8 cellular contexts compared by ENCODE assay signal in the genomic region with DNA sequence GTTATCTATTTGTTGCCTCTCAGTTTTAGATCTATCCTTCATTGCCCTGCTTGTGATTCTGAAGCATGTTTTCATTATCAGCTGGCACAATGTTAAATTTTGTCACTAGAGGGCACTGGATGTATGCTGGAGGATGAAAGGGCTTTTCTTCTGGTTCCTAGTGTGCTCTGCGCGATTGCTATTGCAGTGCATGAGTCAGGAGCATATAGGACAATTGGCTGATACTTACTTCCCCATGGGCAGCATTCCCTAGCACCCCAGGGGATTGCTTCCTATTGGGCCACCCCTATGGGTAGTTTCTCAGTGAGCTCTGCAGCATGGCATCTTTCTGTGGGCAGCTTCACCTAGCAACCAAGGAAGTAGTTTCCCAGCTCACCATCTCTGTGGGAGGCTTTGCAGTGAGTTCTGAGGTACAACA.
DNase-seq lines count a peak whose midpoint lies in the region; ATAC-seq, FAIRE-seq and TF ChIP-seq lines count a peak whose summit lies in the region.

No MANE protein-coding gene starts in this region.

- H3K4me2 ChIP-seq in SU-DHL-6 (ENCODE audit: low read depth, low read length, poor library complexity, severe bottlenecking) = no peak overlapping the region

- no peaks in the 10 kb centered on the region for H3K9me2 ChIP-seq in SU-DHL-6 (replicated peaks; ENCODE audit: insufficient read depth, low read length)

- WGBS in pancreas, 2 donors = 0 to 1% methylated on average over 2 of the region's 2 CpGs

- H3K9ac ChIP-seq in SU-DHL-6 (ENCODE audit: low read length) = no peak overlapping the region

- no peaks in the 10 kb centered on the region for H3F3A ChIP-seq in SU-DHL-6 (ENCODE audit: insufficient read depth)

- no peaks in the 10 kb centered on the region for H4K20me1 ChIP-seq in SU-DHL-6 (ENCODE audit: low read depth, low read length)

- peak; percentile 14 for DNase-seq in COR-L47 (lab: John Stamatoyannopoulos, UW)
- peak; percentile 24 for DNase-seq in NCI-H1105 (lab: John Stamatoyannopoulos, UW)
- peak; percentile 60 for DNase-seq in fibroblast of pulmonary artery (ENCODE audit: low read depth)
- peak in 4 of 6 donors; percentile 21 to 60 (median 39) for DNase-seq in pancreas
- DNase-seq in stimulated activated CD4-positive, alpha-beta T cell treated with anti-CD3 and anti-CD28 coated beads, Interleukin-4, amount 100 ng/mL, for 1 hour = no peak

- peak; percentile 94 for ATAC-seq in GM18858 (IDR thresholded peaks at IDR 0.05; ENCODE audit: unreplicated experiment)
- ATAC-seq in HG02884 (IDR thresholded peaks at IDR 0.05; ENCODE audit: unreplicated experiment) = peak; percentile 97
- ATAC-seq in pancreas = peak; percentile 91 to 97 (median 96)

- intact Hi-C loops in pancreas (cut with DNase I) = loop anchor here in 2 of 3 donors (10.0 kb wide), 1 partner anchor 252 kb away; no protein-coding TSS in a partner anchor

- H3K36me3 ChIP-seq in SU-DHL-6 (ENCODE audit: low read length) (no peaks in the 10 kb centered on the region), pancreas (no peaks in the 10 kb centered on the region)

- no peak overlapping the region for H3K4me3 ChIP-seq in SU-DHL-6 (ENCODE audit: insufficient read depth, low read length, poor library complexity, severe bottlenecking)
- no peak overlapping the region for H3K4me3 ChIP-seq in fibroblast of pulmonary artery (replicated peaks; ENCODE audit: low read depth, low read length)
- no peak overlapping the region for H3K4me3 ChIP-seq in pancreas

- no peak overlapping the region for H2AFZ ChIP-seq in SU-DHL-6 (ENCODE audit: low read depth, low read length, severe bottlenecking)

- H3K27me3 ChIP-seq in SU-DHL-6 (ENCODE audit: low read length) = no peaks in the 10 kb centered on the region
- H3K27me3 ChIP-seq in pancreas = no peaks in the 10 kb centered on the region

- no peaks in the 10 kb centered on the region for H3K9me3 ChIP-seq in SU-DHL-6 (ENCODE audit: insufficient read depth, low read length)
- no peaks in the 10 kb centered on the region for H3K9me3 ChIP-seq in pancreas

- H3K27ac ChIP-seq in SU-DHL-6 (ENCODE audit: low read depth, low read length) = no peak overlapping the region
- no peak overlapping the region for H3K27ac ChIP-seq in pancreas

- H3K4me1 ChIP-seq in pancreas = peaks cover 0 to 6% (median 5%) of the 10 kb centered on the region in 3 donors

- peak; percentile 62 for TF ChIP-seq CTCF in SU-DHL-6 (IDR thresholded peaks at IDR 0.05; ENCODE audit: insufficient read depth, low read length, poor library complexity, severe bottlenecking)
- TF ChIP-seq CTCF in fibroblast of pulmonary artery (IDR thresholded peaks at IDR 0.05; ENCODE audit: low read length, missing control alignments) = peak; percentile 63
- TF ChIP-seq CTCF in pancreas (IDR thresholded peaks at IDR 0.05) = peak; percentile 24 to 67 (median 55)

- no peaks in the 10 kb centered on the region for H3K79me2 ChIP-seq in SU-DHL-6 (ENCODE audit: insufficient read depth, low read length)

- no peak for FAIRE-seq in pancreas (lab: Jason Lieb, UNC)
